8 cellular contexts compared by ENCODE assay signal in the genomic region with DNA sequence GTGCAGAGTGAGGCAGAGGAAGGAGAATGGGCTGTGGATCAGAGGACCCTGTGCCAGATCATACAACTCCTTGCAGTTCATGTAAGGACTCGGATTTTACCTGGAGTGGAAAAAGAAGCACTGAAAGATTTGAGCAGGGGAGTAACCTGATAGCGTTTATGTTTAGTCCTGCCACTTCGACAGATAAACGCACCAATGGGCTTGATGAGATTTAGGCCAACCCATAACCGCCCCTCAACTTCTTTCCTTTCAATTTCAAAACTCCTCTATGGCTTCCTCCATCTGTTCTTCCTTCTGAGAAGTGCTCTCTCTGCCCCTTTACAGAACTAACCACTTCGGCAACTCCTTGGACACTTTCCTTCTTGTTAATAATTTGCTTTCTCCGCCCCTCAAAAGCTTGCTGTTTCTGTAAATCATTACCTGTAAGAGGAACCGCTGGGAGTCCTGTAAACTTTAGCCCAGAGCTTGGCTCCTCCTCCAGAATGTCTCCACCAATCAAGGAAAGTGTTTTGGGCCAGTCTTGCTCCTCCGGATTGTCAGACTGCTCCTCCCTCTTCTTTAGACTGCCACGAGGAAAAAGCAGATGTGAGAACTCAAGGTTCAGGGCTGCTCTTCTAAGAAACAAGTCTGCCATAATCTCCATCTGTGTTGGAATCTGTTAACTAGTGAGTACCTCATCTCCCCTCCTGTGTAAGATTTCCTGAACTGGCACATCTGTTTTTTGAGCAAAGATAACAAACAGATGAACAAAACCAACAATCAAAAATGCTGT. TPM values are rescaled to one million over a fixed set of nuclear protein-coding genes. Genes with fewer than 3 reads are reported as not detected.
DNase-seq lines count a peak whose midpoint lies in the region; ATAC-seq, FAIRE-seq and TF ChIP-seq lines count a peak whose summit lies in the region.

ACSM3 (plus strand) TSS at position 554 of the 772 bp plus-strand sequence. CDS start 6,021 bp downstream, outside the sequence.

- H3K4me3 Mint-ChIP-seq in mesothelial cell of epicardium, result peak within 1 kb of the TSS; percentile 68
- H3K4me3 Mint-ChIP-seq in stimulated activated effector memory CD8-positive, alpha-beta T cell treated with anti-CD3 and anti-CD28 coated beads, Interleukin-12 subunit alpha, Interleukin-12 subunit beta, amount 100 ng/mL, for 72 hours, result peak within 1 kb of the TSS; percentile 70

- H3K36me3 ChIP-seq in MM.1S (replicated peaks; ENCODE audit: insufficient read depth, low read length), result no peaks in the 10 kb centered on the region
- no peaks in the 10 kb centered on the region for H3K36me3 ChIP-seq in H1 (ENCODE audit: control insufficient read depth in 2 of 4, insufficient read depth in 4 of 4, low read length in 3 of 4)

- H3K79me2 ChIP-seq in MM.1S (ENCODE audit: low read length), result no peaks in the 10 kb centered on the region
- no peaks in the 10 kb centered on the region for H3K79me2 ChIP-seq in H1 (ENCODE audit: control insufficient read depth in 1 of 2, insufficient read depth in 2 of 2, low read length in 2 of 2)

- no peak within 1 kb of the TSS for H2BK12ac ChIP-seq in H1 (ENCODE audit: low read depth, low read length)

- peaks cover 22% of the 10 kb centered on the region for H3K9me3 Mint-ChIP-seq in mesothelial cell of epicardium
- H3K9me3 Mint-ChIP-seq in stimulated activated effector memory CD8-positive, alpha-beta T cell treated with anti-CD3 and anti-CD28 coated beads, Interleukin-12 subunit alpha, Interleukin-12 subunit beta, amount 100 ng/mL, for 72 hours, result no peaks in the 10 kb centered on the region

- POLR2A ChIA-PET in H1 (lab: Charles Lee; ENCODE audit: partially characterized antibody), result interaction anchor here (1.7 kb wide), 1 partner anchor 40 kb away, joined by 5 read pairs; no protein-coding TSS in a partner anchor

- peaks cover 5% of the 10 kb centered on the region; the same call in 1 of the 2 replicates for H3F3A ChIP-seq in MM.1S (ENCODE audit: insufficient read depth, low read length)

- H3K4me3 ChIP-seq in HFF-Myc (replicated peaks; ENCODE audit: low read depth, low read length) (peak within 1 kb of the TSS; percentile 31), MM.1S (ENCODE audit: low read length) (peak within 1 kb of the TSS; percentile 66), H1 (ENCODE audit: extremely low read depth in 1 of 4, insufficient read depth in 2 of 4, low read depth in 3 of 4, low read length in 4 of 4) (peak within 1 kb of the TSS; percentile 17 to 71 (median 48); a peak in 6 of 8 replicates)

- H2AFZ ChIP-seq in MM.1S (ENCODE audit: low read length) (peak within 1 kb of the TSS; percentile 87), H1 (ENCODE audit: low read length) (peak within 1 kb of the TSS; percentile 99)

- H2BK5ac ChIP-seq in H1 (ENCODE audit: low read depth, low read length), result peak within 1 kb of the TSS; percentile 67; the same call in 1 of the 2 replicates

- H3K23ac ChIP-seq in H1 (ENCODE audit: insufficient read length), result no peak within 1 kb of the TSS

- H3K14ac ChIP-seq in H1 (ENCODE audit: insufficient read length), result no peak within 1 kb of the TSS

- H3K9ac ChIP-seq in MM.1S (ENCODE audit: low read length) (peak within 1 kb of the TSS; percentile 41; the same call in 1 of the 2 replicates), H1 (replicated peaks in 1 of 4; ENCODE audit: extremely low read depth in 1 of 4, low read depth in 3 of 4, low read length in 3 of 4) (peak within 1 kb of the TSS in 1 of 4 experiments; percentile 66; a peak in 2 of 7 replicates)

- TF ChIP-seq RAD21 in H1 (IDR thresholded peaks at IDR 0.05 in 1 of 2, conservative IDR thresholded peaks at IDR 0.05 in 1 of 2; ENCODE audit: low read depth in 2 of 2, low read length in 2 of 2), result no peak

- ATAC-seq in stimulated activated effector memory CD8-positive, alpha-beta T cell treated with anti-CD3 and anti-CD28 coated beads, Interleukin-12 subunit alpha, Interleukin-12 subunit beta, amount 100 ng/mL, for 72 hours, result peak; percentile 98

- CTCF ChIA-PET in H1 (lab: Charles Lee; ENCODE audit: partially characterized antibody), result interaction anchor here (1.4 to 1.6 kb wide), 3 partner anchors 12 to 378 kb away, joined by 3 to 4 read pairs (median 3); no protein-coding TSS in a partner anchor

- H3K18ac ChIP-seq in H1 (ENCODE audit: extremely low read depth, low read length), result no peak within 1 kb of the TSS; the same call in 1 of the 2 replicates

- H3K27me3 ChIP-seq in MM.1S (replicated peaks; ENCODE audit: insufficient read depth, low read length) (no peaks in the 10 kb centered on the region), H1 (replicated peaks in 1 of 4; ENCODE audit: control insufficient read depth in 3 of 4, extremely low read depth in 1 of 4, insufficient read depth in 3 of 4, low read length in 3 of 4) (no peaks in the 10 kb centered on the region; a peak in 1 of 7 replicates)

- no peak within 1 kb of the TSS for H3K56ac ChIP-seq in H1 (replicated peaks; ENCODE audit: insufficient read length, low read depth, low read length)

- no peak for TF ChIP-seq CTCF in HFF-Myc (IDR thresholded peaks at IDR 0.05; ENCODE audit: low read depth, low read length, missing control alignments)
- TF ChIP-seq CTCF in MM.1S (IDR thresholded peaks at IDR 0.05; ENCODE audit: low read length), result no peak
- TF ChIP-seq CTCF in H1 (IDR thresholded peaks at IDR 0.05; ENCODE audit: control extremely low read depth in 1 of 3, insufficient read depth in 1 of 3, low read depth in 1 of 3, low read length in 3 of 3), result no peak
- TF ChIP-seq CTCF in mesothelial cell of epicardium (IDR thresholded peaks at IDR 0.05; ENCODE audit: unreplicated experiment), result no peak

- H4K91ac ChIP-seq in H1 (replicated peaks; ENCODE audit: insufficient read length, low read length), result no peak within 1 kb of the TSS

- H2AK5ac ChIP-seq in H1 (ENCODE audit: low read depth, low read length), result no peak within 1 kb of the TSS

- H4K5ac ChIP-seq in H1 (ENCODE audit: insufficient read length, low read depth, low read length), result no peak within 1 kb of the TSS

- TF ChIP-seq EP300 in H1 (IDR thresholded peaks at IDR 0.05; ENCODE audit: borderline replicate concordance in 1 of 2, low read depth in 2 of 2, low read length in 2 of 2), result no peak

- TF ChIP-seq POLR2A in GM12892 (IDR thresholded peaks at IDR 0.05; ENCODE audit: low read depth, low read length), result peak; percentile 39; the same call in 1 of the 2 replicates
- TF ChIP-seq POLR2A in H1 (IDR thresholded peaks at IDR 0.05; ENCODE audit: control extremely low read depth in 1 of 2, low read depth in 2 of 2, low read length in 2 of 2), result no peak

- 23% methylated on average over 10 of the region's 10 CpGs; no CpG with 5 or more reads in 1 of the 2 experiments for WGBS in H1 (ENCODE audit: extremely low coverage in 1 of 2, insufficient coverage in 1 of 2, insufficient read length in 1 of 2, insufficient replicate concordance in 2 of 2, low coverage in 1 of 2, low lambda C conversion rate in 2 of 2, missing lambda C conversion rate in 1 of 2), 2 experiments

- FAIRE-seq in GM12892 (lab: Jason Lieb, UNC) (peak; percentile 98), H1 (lab: Jason Lieb, UNC) (peak; percentile 95)

- H3K79me1 ChIP-seq in H1 (ENCODE audit: low read depth, low read length), result no peaks in the 10 kb centered on the region

- H3K27ac ChIP-seq in MM.1S (ENCODE audit: low read length), result peak within 1 kb of the TSS; percentile 66
- H3K27ac ChIP-seq in H1 (ENCODE audit: low read depth, low read length), result 0 out of 2 replicates have a peak within 1 kb of the TSS, but pooled peaks have one; percentile 6

- no peak within 1 kb of the TSS for H2BK120ac ChIP-seq in H1 (replicated peaks; ENCODE audit: low read depth, low read length)

- H3K4me2 ChIP-seq in MM.1S (ENCODE audit: low read depth, low read length) (peak within 1 kb of the TSS; percentile 67), H1 (ENCODE audit: insufficient read depth in 1 of 2, low read depth in 2 of 2, low read length in 2 of 2) (peak within 1 kb of the TSS; percentile 61 to 96)

- no peaks in the 10 kb centered on the region for H3K27me3 Mint-ChIP-seq in mesothelial cell of epicardium (ENCODE audit: low read depth)

- no peak within 1 kb of the TSS for H2BK15ac ChIP-seq in H1 (ENCODE audit: low read length)

- no peaks in the 10 kb centered on the region for H4K20me1 ChIP-seq in MM.1S (ENCODE audit: insufficient read depth, low read length)
- no peaks in the 10 kb centered on the region for H4K20me1 ChIP-seq in H1 (replicated peaks in 1 of 2; ENCODE audit: control insufficient read depth in 1 of 2, insufficient read depth in 2 of 2, low read length in 2 of 2)

- H3K27ac Mint-ChIP-seq in mesothelial cell of epicardium, result peak within 1 kb of the TSS; percentile 68
- peak within 1 kb of the TSS; percentile 83 for H3K27ac Mint-ChIP-seq in stimulated activated effector memory CD8-positive, alpha-beta T cell treated with anti-CD3 and anti-CD28 coated beads, Interleukin-12 subunit alpha, Interleukin-12 subunit beta, amount 100 ng/mL, for 72 hours

- no peak within 1 kb of the TSS for H4K8ac ChIP-seq in H1 (ENCODE audit: extremely low read depth, insufficient read depth, low read length)

- no peak within 1 kb of the TSS for H3K4ac ChIP-seq in H1 (replicated peaks; ENCODE audit: insufficient read length, low read depth, low read length)

- H3K4me1 ChIP-seq in MM.1S (ENCODE audit: low read length), result peaks cover 6% of the 10 kb centered on the region
- no peaks in the 10 kb centered on the region; a peak in 1 of 7 replicates for H3K4me1 ChIP-seq in H1 (replicated peaks in 1 of 4; ENCODE audit: control insufficient read depth in 3 of 4, insufficient read depth in 4 of 4, low read length in 3 of 4)

- H3K4me1 Mint-ChIP-seq in mesothelial cell of epicardium, result peaks cover 16% of the 10 kb centered on the region
- peaks cover 17% of the 10 kb centered on the region for H3K4me1 Mint-ChIP-seq in stimulated activated effector memory CD8-positive, alpha-beta T cell treated with anti-CD3 and anti-CD28 coated beads, Interleukin-12 subunit alpha, Interleukin-12 subunit beta, amount 100 ng/mL, for 72 hours

- peaks cover 39% of the 10 kb centered on the region for H3K36me3 Mint-ChIP-seq in mesothelial cell of epicardium
- no peaks in the 10 kb centered on the region for H3K36me3 Mint-ChIP-seq in stimulated activated effector memory CD8-positive, alpha-beta T cell treated with anti-CD3 and anti-CD28 coated beads, Interleukin-12 subunit alpha, Interleukin-12 subunit beta, amount 100 ng/mL, for 72 hours

- peak; percentile 47 for DNase-seq in GM12892 (ENCODE audit: insufficient read length)
- DNase-seq in HFF-Myc (ENCODE audit: extremely low read depth, low read depth), result peak; percentile 76
- DNase-seq in MM.1S, result peak; percentile 93
- DNase-seq in activated CD4-positive, alpha-beta T cell treated with anti-CD3 and anti-CD28 coated beads, Interleukin-2, amount 50 U/mL, for 48 hours, result peak; percentile 49 to 65
- peak; percentile 13 to 55 for DNase-seq in H1 (ENCODE audit: low read depth in 1 of 2, low spot score in 2 of 2)
- peak in 1 of 2 experiments; percentile 41 for DNase-seq in mesothelial cell of epicardium (ENCODE audit: low spot score in 2 of 2, unreplicated experiment in 2 of 2)
- DNase-seq in stimulated activated effector memory CD8-positive, alpha-beta T cell treated with anti-CD3 and anti-CD28 coated beads, Interleukin-12 subunit alpha, Interleukin-12 subunit beta, amount 100 ng/mL, for 72 hours (ENCODE audit: low spot score in 2 of 2), result peak; percentile 22 to 78
- no peak for DNase-seq in NCI-H1092 treated with DMSO at 0.1 percent for 48 hours (lab: John Stamatoyannopoulos, UW)

- H3K23me2 ChIP-seq in H1 (ENCODE audit: low read depth, low read length), result no peaks in the 10 kb centered on the region

- H3K9me2 ChIP-seq in MM.1S (replicated peaks; ENCODE audit: insufficient read depth, low read length), result no peaks in the 10 kb centered on the region

- no peak within 1 kb of the TSS for H2BK20ac ChIP-seq in H1 (ENCODE audit: low read length)

- no peaks in the 10 kb centered on the region for H3K9me3 ChIP-seq in MM.1S (replicated peaks; ENCODE audit: insufficient read depth, low read length)
- H3K9me3 ChIP-seq in H1 (ENCODE audit: insufficient read depth in 2 of 2, low read depth in 1 of 2, low read length in 1 of 2), result no peaks in the 10 kb centered on the region; a peak in 1 of 4 replicates

RNA-seq across cellular contexts. Expression of gene ACSM3, which starts in this region (rescaled TPM):
- 5.2 TPM for polyA plus RNA-seq in GM12892 (2012; ENCODE audit: missing spikeins)
- 3.3 and 6.2 TPM in 2 replicates for total RNA-seq in H1 (2021; fragmentation: NEBNext Ultra II Directional; extraction: Animal tissue kit (Norgen Biotek cat#: 25700))
- 4.9 and 5.7 TPM in 2 replicates for polyA plus RNA-seq in H1 (2011; rRNA removed)
- 7.3 TPM for polyA plus RNA-seq in H1 (2011; cell fraction: cytosol; rRNA removed)
- 4.2 TPM for polyA plus RNA-seq in H1 (2011; cell fraction: nucleus; rRNA removed)
- 5.2 to 7.9 TPM (median 5.5 TPM) in 4 replicates for polyA plus RNA-seq in H1 (2012, experiment 1 of 2)
- 0.93 TPM for polyA plus RNA-seq in H1 (2012, experiment 2 of 2)
- 6.8 TPM for polyA plus RNA-seq in H1 (2013, experiment 1 of 2)
- polyA plus RNA-seq in H1 (2013, experiment 2 of 2), result 6.5 TPM
- 4.2 and 4.6 TPM in 2 replicates for polyA minus RNA-seq in H1 (2011; rRNA and poly(A)+ RNA removed)
- polyA minus RNA-seq in H1 (2011; cell fraction: cytosol; rRNA and poly(A)+ RNA removed), result 3.9 TPM
- 4.7 TPM for polyA minus RNA-seq in H1 (2011; cell fraction: nucleus; rRNA and poly(A)+ RNA removed)
- total RNA-seq in mesothelial cell of epicardium, result 115 to 122 TPM (median 118 TPM) in 3 replicates

Comparison
In these comparisons a context has a peak if more than half of its experiments do, and no peak if none do; other contexts are left out.
1. RNA of gene ACSM3 (total RNA-seq): 115 to 122 TPM in mesothelial cell of epicardium; 3.3 to 6.2 TPM in H1; every median in the first group is over 10 times any median in the second.
2. Peak in every context shown above with its lines, with median percentiles within 50 percentile points of each other: H3K4me3 ChIP-seq.